ENCODE assay signal across 22 cellular contexts in the genomic region with DNA sequence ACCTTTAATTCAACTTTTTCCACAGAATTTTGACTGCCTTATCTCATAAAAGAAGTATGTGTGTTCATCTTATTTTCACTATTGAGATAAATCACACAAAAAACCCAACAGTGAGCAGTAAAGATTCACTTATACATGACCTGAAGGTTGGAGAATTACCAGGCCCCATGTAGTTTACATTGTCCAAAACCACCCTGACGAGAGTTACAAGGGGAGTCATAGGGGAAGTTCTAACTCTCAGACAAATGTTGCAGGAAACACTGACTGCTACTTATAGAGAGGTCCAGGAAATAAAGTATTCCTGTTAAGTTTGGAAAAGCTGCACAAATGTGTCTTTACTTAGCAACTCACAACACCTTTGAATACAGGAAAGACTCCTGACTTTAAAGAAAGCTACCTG. TPM values are rescaled to one million over a fixed set of nuclear protein-coding genes. Genes with fewer than 3 reads are reported as not detected.
DNase-seq lines count a peak whose midpoint lies in the region; ATAC-seq, FAIRE-seq and TF ChIP-seq lines count a peak whose summit lies in the region.
"Had no signal": no experiment of that assay in that cellular context is flagged by ENCODE, and none has a peak within 500 bp of the region (broad histone marks: within the 10 kb centered on the region; RNA-seq: fewer than 3 reads in every experiment).

No MANE protein-coding gene starts in this region.

- CTCF ChIA-PET in SK-N-SH (lab: Yijun Ruan, JAX), result interaction anchor here (0.9 to 3.6 kb wide), 4 partner anchors 13 to 178 kb away, joined by 3 to 14 read pairs (median 4); no protein-coding TSS in a partner anchor
- CTCF ChIA-PET in endothelial cell of umbilical vein (lab: Charles Lee), result interaction anchor here (0.9 to 4.2 kb wide), 5 partner anchors 18 to 179 kb away, joined by 3 to 20 read pairs (median 4); a partner anchor contains a TSS
- CTCF ChIA-PET in WTC11 (lab: Charles Lee), result no interaction called here

- intact Hi-C loops in endothelial cell of umbilical vein (cut with micrococcal nuclease), result loop anchor here (2.0 kb wide), 1 partner anchor 62 kb away; a partner anchor contains a TSS
- intact Hi-C loops in activated T-helper 2 cell treated with anti-CD3 and anti-CD28 coated beads, Interferon-gamma antibody, Interleukin-2, Interleukin-4, amounts not matched to agents 10 μg/mL and 5 μg/mL and 100 μg/mL, durations not matched to agents 14 hours and 24 hours and 36 hours (cut with micrococcal nuclease), result loop anchor here (2.0 kb wide), 1 partner anchor 50 kb away; no protein-coding TSS in a partner anchor

- BruUV-seq in endothelial cell of umbilical vein (replicated peaks; lab: Mats Ljungman, UMichigan), result no TSS peak

- peaks cover 42% of the 10 kb centered on the region for H3K4me1 ChIP-seq in ACC112 (ENCODE audit: control insufficient read depth, insufficient read depth, low read length, unreplicated experiment)
- H3K4me1 ChIP-seq in SK-N-SH (ENCODE audit: control insufficient read depth in 1 of 2, insufficient read depth in 2 of 2, low read depth in 1 of 2, low read length in 1 of 2), result peaks cover 7 to 24% of the 10 kb centered on the region in 2 experiments
- H3K4me1 ChIP-seq in endothelial cell of umbilical vein (ENCODE audit: control insufficient read depth, extremely low read depth, insufficient read depth, low read length), result peaks cover 23% of the 10 kb centered on the region
- H3K4me1 ChIP-seq in osteoblast (ENCODE audit: insufficient read depth, low read length), result peaks cover 33% of the 10 kb centered on the region

- ATAC-seq in WTC11, result no peak
- no peak for ATAC-seq in HG03457 (IDR thresholded peaks at IDR 0.05; ENCODE audit: unreplicated experiment)
- ATAC-seq: activated CD8-positive, alpha-beta T cell treated with anti-CD3 and anti-CD28 coated beads, Interleukin-2, amount 10 ng/mL, durations not matched to agents 7 days and 5 days; activated naive CD8-positive, alpha-beta T cell treated with anti-CD3 and anti-CD28 coated beads, Interleukin-2, amount 50 U/mL, for 24 hours; natural killer cell; stimulated activated naive B cell treated with anti-CD40 and anti-IgM and Interleukin-4, amounts not matched to agents 10 μg/mL and 1 μg/mL and 100 μg/mL, for 72 hours had no signal

- TF ChIP-seq POLR2A in endothelial cell of umbilical vein (IDR thresholded peaks at IDR 0.05; ENCODE audit: low read depth, low read length), result no peak

- H3K9ac ChIP-seq in SK-N-SH (no peak overlapping the region), endothelial cell of umbilical vein (replicated peaks; ENCODE audit: extremely low read depth, insufficient read depth, low read length) (peak overlapping the region; percentile 33)

- peak; percentile 70 for FAIRE-seq in endothelial cell of umbilical vein (lab: Jason Lieb, UNC)
- FAIRE-seq: HTR-8/SVneo had no signal

- H2AFZ ChIP-seq in ACC112 (ENCODE audit: low read length, unreplicated experiment), result peak overlapping the region; percentile 77
- H2AFZ ChIP-seq in SK-N-SH (ENCODE audit: low read depth), result 0 out of 2 replicates have a peak overlapping the region, but pooled peaks have one; percentile 12
- H2AFZ ChIP-seq in endothelial cell of umbilical vein (ENCODE audit: low read depth, low read length), result peak overlapping the region; percentile 67
- peak overlapping the region; percentile 5 for H2AFZ ChIP-seq in osteoblast (ENCODE audit: low read length)

- H3K9me2 ChIP-seq in SK-N-SH, result no peaks in the 10 kb centered on the region

- POLR2A ChIA-PET in SK-N-SH (lab: Yijun Ruan, JAX) (no interaction called here), endothelial cell of umbilical vein (lab: Charles Lee) (no interaction called here), WTC11 (lab: Charles Lee) (no interaction called here)

- H3K4me1 Mint-ChIP-seq in activated T-helper 2 cell treated with anti-CD3 and anti-CD28 coated beads, Interferon-gamma antibody, Interleukin-2, Interleukin-4, amounts not matched to agents 10 μg/mL and 5 μg/mL and 100 μg/mL, durations not matched to agents 14 hours and 24 hours and 36 hours (ENCODE audit: low read depth), result peaks cover 8% of the 10 kb centered on the region
- 0 out of 2 replicates have a peak, but pooled peaks cover 4% of the 10 kb centered on the region for H3K4me1 Mint-ChIP-seq in WTC11
- H3K4me1 Mint-ChIP-seq: activated naive CD8-positive, alpha-beta T cell treated with anti-CD3 and anti-CD28 coated beads, Interleukin-2, amount 50 U/mL, for 24 hours; central memory CD8-positive, alpha-beta T cell; natural killer cell; stimulated activated naive B cell treated with anti-CD40 and anti-IgM and Interleukin-4, amounts not matched to agents 10 μg/mL and 1 μg/mL and 100 μg/mL, for 72 hours had no signal

- no peaks in the 10 kb centered on the region for H3K36me3 Mint-ChIP-seq in activated T-helper 2 cell treated with anti-CD3 and anti-CD28 coated beads, Interferon-gamma antibody, Interleukin-2, Interleukin-4, amounts not matched to agents 10 μg/mL and 5 μg/mL and 100 μg/mL, durations not matched to agents 14 hours and 24 hours and 36 hours (ENCODE audit: low read depth)
- H3K36me3 Mint-ChIP-seq in WTC11, result no peaks in the 10 kb centered on the region
- H3K36me3 Mint-ChIP-seq: CD4-positive, CD25-positive, alpha-beta regulatory T cell; natural killer cell; stimulated activated naive B cell treated with anti-CD40 and anti-IgM and Interleukin-4, amounts not matched to agents 10 μg/mL and 1 μg/mL and 100 μg/mL, for 72 hours had no signal

- no peaks in the 10 kb centered on the region for H3K9me3 ChIP-seq in SK-N-SH
- no peaks in the 10 kb centered on the region for H3K9me3 ChIP-seq in endothelial cell of umbilical vein (replicated peaks; ENCODE audit: control insufficient read depth, insufficient read depth, low read length)
- no peaks in the 10 kb centered on the region for H3K9me3 ChIP-seq in osteoblast (ENCODE audit: low read depth, low read length)
- H3K9me3 ChIP-seq: upper lobe of right lung had no signal

- no peak overlapping the region for H3K4me3 Mint-ChIP-seq in activated T-helper 2 cell treated with anti-CD3 and anti-CD28 coated beads, Interferon-gamma antibody, Interleukin-2, Interleukin-4, amounts not matched to agents 10 μg/mL and 5 μg/mL and 100 μg/mL, durations not matched to agents 14 hours and 24 hours and 36 hours (ENCODE audit: low read depth)
- no peak overlapping the region for H3K4me3 Mint-ChIP-seq in WTC11
- H3K4me3 Mint-ChIP-seq: activated CD8-positive, alpha-beta T cell treated with anti-CD3 and anti-CD28 coated beads, Interleukin-2, amount 10 ng/mL, durations not matched to agents 7 days and 5 days; activated naive CD8-positive, alpha-beta T cell treated with anti-CD3 and anti-CD28 coated beads, Interleukin-2, amount 50 U/mL, for 24 hours; activated T-helper 1 cell treated with anti-CD3 and anti-CD28 coated beads, Interleukin-12 subunit alpha, Interleukin-12 subunit beta, Interleukin-2, Interleukin-4 antibody, amounts not matched to agents 30 ng/mL and 10 ng/mL and 1 ng/mL, durations not matched to agents 14 hours and 24 hours and 36 hours; CD4-positive, CD25-positive, alpha-beta regulatory T cell; central memory CD8-positive, alpha-beta T cell; natural killer cell; stimulated activated naive B cell treated with anti-CD40 and anti-IgM and Interleukin-4, amounts not matched to agents 10 μg/mL and 1 μg/mL and 100 μg/mL, for 72 hours had no signal

- WGBS in SK-N-SH (ENCODE audit: low lambda C conversion rate), result 63% methylated on average over 1 of the region's 1 CpG

- H3K79me2 ChIP-seq in ACC112 (ENCODE audit: control insufficient read depth, insufficient read depth, low read length, unreplicated experiment), result no peaks in the 10 kb centered on the region
- H3K79me2 ChIP-seq in SK-N-SH (ENCODE audit: insufficient read depth), result no peaks in the 10 kb centered on the region
- H3K79me2 ChIP-seq in endothelial cell of umbilical vein (ENCODE audit: control insufficient read depth, insufficient read depth, low read length), result no peaks in the 10 kb centered on the region
- H3K79me2 ChIP-seq in osteoblast (ENCODE audit: insufficient read depth, low read length), result no peaks in the 10 kb centered on the region

- peak overlapping the region; percentile 45; the same call in 1 of the 2 replicates for H3K4me3 ChIP-seq in ACC112 (ENCODE audit: low read depth, low read length)
- H3K4me3 ChIP-seq in SK-N-SH (ENCODE audit: low read depth in 2 of 2, low read length in 1 of 2), result no peak overlapping the region
- no peak overlapping the region for H3K4me3 ChIP-seq in endothelial cell of umbilical vein (replicated peaks in 1 of 3; ENCODE audit: insufficient read depth in 1 of 3, low read depth in 1 of 3, low read length in 3 of 3)
- H3K4me3 ChIP-seq in osteoblast (ENCODE audit: insufficient read depth, low read length), result no peak overlapping the region
- H3K4me3 ChIP-seq: upper lobe of right lung had no signal

- no peak for TF ChIP-seq CTCF in SK-N-SH (IDR thresholded peaks at IDR 0.05)
- no peak for TF ChIP-seq CTCF in endothelial cell of umbilical vein (IDR thresholded peaks at IDR 0.05; ENCODE audit: extremely low read depth in 1 of 2, insufficient read depth in 1 of 2, low read depth in 1 of 2, low read length in 2 of 2)
- TF ChIP-seq CTCF in osteoblast (IDR thresholded peaks at IDR 0.05; ENCODE audit: extremely low read depth, low read depth, low read length), result no peak
- no peak for TF ChIP-seq CTCF in WTC11 (IDR thresholded peaks at IDR 0.05)

- no peak for DNase-seq in SK-N-SH
- peak; percentile 68 for DNase-seq in endothelial cell of umbilical vein (ENCODE audit: low read depth, low spot score)
- no peak for DNase-seq in osteoblast (ENCODE audit: insufficient read length, low spot score, missing footprints)
- no peak for DNase-seq in activated T-helper 2 cell treated with anti-CD3 and anti-CD28 coated beads, Interferon-gamma antibody, Interleukin-2, Interleukin-4, amounts not matched to agents 10 μg/mL and 5 μg/mL and 100 μg/mL, durations not matched to agents 14 hours and 24 hours and 36 hours (ENCODE audit: low spot score)
- DNase-seq in ureter (ENCODE audit: low spot score), result no peak
- DNase-seq in WTC11 (ENCODE audit: low spot score), result no peak
- DNase-seq: ACHN; activated CD8-positive, alpha-beta T cell treated with anti-CD3 and anti-CD28 coated beads, Interleukin-2, amount 10 ng/mL, durations not matched to agents 7 days and 5 days; activated naive CD8-positive, alpha-beta T cell treated with anti-CD3 and anti-CD28 coated beads, Interleukin-2, amount 50 U/mL, for 24 hours; CD4-positive, CD25-positive, alpha-beta regulatory T cell; natural killer cell; NCI-H1436 treated with DMSO at 0.1 percent for 48 hours; stimulated activated CD4-positive, alpha-beta T cell treated with anti-CD3 and anti-CD28 coated beads, Interleukin-15, amount 100 ng/mL, for 24 hours; stimulated activated naive B cell treated with anti-CD40 and anti-IgM and Interleukin-4, amounts not matched to agents 10 μg/mL and 1 μg/mL and 100 μg/mL, for 72 hours; upper lobe of right lung had no signal

- TF ChIP-seq RAD21 in SK-N-SH (IDR thresholded peaks at IDR 0.05; ENCODE audit: low read length), result no peak

- no peaks in the 10 kb centered on the region for H3K9me1 ChIP-seq in endothelial cell of umbilical vein (replicated peaks; ENCODE audit: control insufficient read depth, extremely low read depth, insufficient read depth, low read length)

- H3K27ac ChIP-seq in ACC112 (ENCODE audit: low read depth, low read length) (peak overlapping the region; percentile 20), SK-N-SH (ENCODE audit: low read depth in 2 of 2, low read length in 1 of 2) (peak overlapping the region; percentile 71 to 76), endothelial cell of umbilical vein (ENCODE audit: insufficient read depth, low read depth, low read length) (peak overlapping the region; percentile 69), osteoblast (ENCODE audit: low read depth, low read length) (peak overlapping the region; percentile 81)
- H3K27ac ChIP-seq: upper lobe of right lung had no signal

- H3K4me2 ChIP-seq in SK-N-SH (peak overlapping the region; percentile 64), endothelial cell of umbilical vein (ENCODE audit: insufficient read depth, low read length) (peak overlapping the region; percentile 80), osteoblast (ENCODE audit: insufficient read depth, low read length) (no peak overlapping the region)

- TF ChIP-seq EP300 in SK-N-SH (IDR thresholded peaks at IDR 0.05; ENCODE audit: borderline replicate concordance in 1 of 2, low read depth in 1 of 2, low read length in 1 of 2), result no peak

- dilution Hi-C loops in endothelial cell of umbilical vein (cut with MboI; ENCODE audit: extremely low pct_ligation_motif_present, low sequenced_read_pairs), result no loop called here

- H3K36me3 ChIP-seq in ACC112 (ENCODE audit: insufficient read depth, low read length), result no peaks in the 10 kb centered on the region
- no peaks in the 10 kb centered on the region for H3K36me3 ChIP-seq in SK-N-SH (replicated peaks in 1 of 2; ENCODE audit: control insufficient read depth in 1 of 2, insufficient read depth in 2 of 2, low read length in 1 of 2)
- no peaks in the 10 kb centered on the region for H3K36me3 ChIP-seq in endothelial cell of umbilical vein (ENCODE audit: control insufficient read depth in 2 of 2, extremely low read depth in 1 of 2, insufficient read depth in 2 of 2, low read length in 2 of 2)
- no peaks in the 10 kb centered on the region for H3K36me3 ChIP-seq in osteoblast (ENCODE audit: insufficient read depth, low read length)
- H3K36me3 ChIP-seq: upper lobe of right lung had no signal

- H3K9me3 Mint-ChIP-seq in activated T-helper 2 cell treated with anti-CD3 and anti-CD28 coated beads, Interferon-gamma antibody, Interleukin-2, Interleukin-4, amounts not matched to agents 10 μg/mL and 5 μg/mL and 100 μg/mL, durations not matched to agents 14 hours and 24 hours and 36 hours, result no peaks in the 10 kb centered on the region
- no peaks in the 10 kb centered on the region for H3K9me3 Mint-ChIP-seq in WTC11
- H3K9me3 Mint-ChIP-seq: activated naive CD8-positive, alpha-beta T cell treated with anti-CD3 and anti-CD28 coated beads, Interleukin-2, amount 50 U/mL, for 24 hours; activated T-helper 1 cell treated with anti-CD3 and anti-CD28 coated beads, Interleukin-12 subunit alpha, Interleukin-12 subunit beta, Interleukin-2, Interleukin-4 antibody, amounts not matched to agents 30 ng/mL and 10 ng/mL and 1 ng/mL, durations not matched to agents 14 hours and 24 hours and 36 hours; CD4-positive, CD25-positive, alpha-beta regulatory T cell; central memory CD8-positive, alpha-beta T cell; natural killer cell; stimulated activated naive B cell treated with anti-CD40 and anti-IgM and Interleukin-4, amounts not matched to agents 10 μg/mL and 1 μg/mL and 100 μg/mL, for 72 hours had no signal

- H3K27me3 ChIP-seq in ACC112 (ENCODE audit: insufficient read depth, low read length) (no peaks in the 10 kb centered on the region), SK-N-SH (ENCODE audit: insufficient read depth) (no peaks in the 10 kb centered on the region), endothelial cell of umbilical vein (ENCODE audit: control insufficient read depth in 2 of 2, insufficient read depth in 2 of 2, low read length in 2 of 2) (no peaks in the 10 kb centered on the region), osteoblast (ENCODE audit: insufficient read depth, low read length) (no peaks in the 10 kb centered on the region)
- H3K27me3 ChIP-seq: upper lobe of right lung had no signal

- no peak overlapping the region for H3K27ac Mint-ChIP-seq in activated T-helper 2 cell treated with anti-CD3 and anti-CD28 coated beads, Interferon-gamma antibody, Interleukin-2, Interleukin-4, amounts not matched to agents 10 μg/mL and 5 μg/mL and 100 μg/mL, durations not matched to agents 14 hours and 24 hours and 36 hours
- H3K27ac Mint-ChIP-seq in WTC11, result no peak overlapping the region
- H3K27ac Mint-ChIP-seq: activated CD8-positive, alpha-beta T cell treated with anti-CD3 and anti-CD28 coated beads, Interleukin-2, amount 10 ng/mL, durations not matched to agents 7 days and 5 days; activated naive CD8-positive, alpha-beta T cell treated with anti-CD3 and anti-CD28 coated beads, Interleukin-2, amount 50 U/mL, for 24 hours; activated T-helper 1 cell treated with anti-CD3 and anti-CD28 coated beads, Interleukin-12 subunit alpha, Interleukin-12 subunit beta, Interleukin-2, Interleukin-4 antibody, amounts not matched to agents 30 ng/mL and 10 ng/mL and 1 ng/mL, durations not matched to agents 14 hours and 24 hours and 36 hours; CD4-positive, CD25-positive, alpha-beta regulatory T cell; natural killer cell; stimulated activated naive B cell treated with anti-CD40 and anti-IgM and Interleukin-4, amounts not matched to agents 10 μg/mL and 1 μg/mL and 100 μg/mL, for 72 hours had no signal

- H3K27me3 Mint-ChIP-seq in activated T-helper 2 cell treated with anti-CD3 and anti-CD28 coated beads, Interferon-gamma antibody, Interleukin-2, Interleukin-4, amounts not matched to agents 10 μg/mL and 5 μg/mL and 100 μg/mL, durations not matched to agents 14 hours and 24 hours and 36 hours (ENCODE audit: low read depth), result peaks cover 20% of the 10 kb centered on the region
- no peaks in the 10 kb centered on the region for H3K27me3 Mint-ChIP-seq in WTC11 (ENCODE audit: low read depth)
- H3K27me3 Mint-ChIP-seq: activated naive CD8-positive, alpha-beta T cell treated with anti-CD3 and anti-CD28 coated beads, Interleukin-2, amount 50 U/mL, for 24 hours; CD4-positive, CD25-positive, alpha-beta regulatory T cell; central memory CD8-positive, alpha-beta T cell; stimulated activated naive B cell treated with anti-CD40 and anti-IgM and Interleukin-4, amounts not matched to agents 10 μg/mL and 1 μg/mL and 100 μg/mL, for 72 hours had no signal

- peaks cover 22% of the 10 kb centered on the region for H3F3A ChIP-seq in SK-N-SH (replicated peaks; ENCODE audit: insufficient read depth)

- H4K20me1 ChIP-seq in SK-N-SH (ENCODE audit: insufficient read depth) (no peaks in the 10 kb centered on the region), endothelial cell of umbilical vein (replicated peaks; ENCODE audit: control insufficient read depth, extremely low read depth, insufficient read depth, low read length) (no peaks in the 10 kb centered on the region), osteoblast (ENCODE audit: insufficient read depth, low read length) (no peaks in the 10 kb centered on the region)

RNA-seq across cellular contexts. Expression of a gene that starts 14.1 kb away (rescaled TPM):
- 0.07 and 0.13 TPM in 2 replicates for polyA plus RNA-seq in SK-N-SH (2012; rRNA removed)
- polyA plus RNA-seq in SK-N-SH (2012; cell fraction: cytosol; rRNA removed), result 0.14 and 0.21 TPM in 2 replicates
- polyA plus RNA-seq in SK-N-SH (2012; cell fraction: nucleus; rRNA removed), result 0.23 and 0.63 TPM in 2 replicates
- not detected in 2 replicates for total RNA-seq in endothelial cell of umbilical vein
- 0.07 TPM in 1 of 2 replicates, not detected in the other for polyA plus RNA-seq in endothelial cell of umbilical vein
- 0.11 and 0.25 TPM in 2 replicates for polyA plus RNA-seq in endothelial cell of umbilical vein (2011; cell fraction: cytosol; rRNA removed)
- polyA plus RNA-seq in endothelial cell of umbilical vein (2011; cell fraction: nucleus; rRNA removed), result 0.18 and 0.32 TPM in 2 replicates
- polyA plus RNA-seq in endothelial cell of umbilical vein (2012), result 0.21 and 0.44 TPM in 2 replicates
- 1.00 TPM in 1 of 2 replicates, not detected in the other for polyA minus RNA-seq in endothelial cell of umbilical vein
- not detected for polyA minus RNA-seq in endothelial cell of umbilical vein (2011; cell fraction: cytosol; rRNA and poly(A)+ RNA removed)
- not detected in 2 replicates for polyA minus RNA-seq in endothelial cell of umbilical vein (2011; cell fraction: nucleus; rRNA and poly(A)+ RNA removed)
- 0.36 and 1.2 TPM in 2 replicates for total RNA-seq in osteoblast
- total RNA-seq in activated T-helper 2 cell treated with anti-CD3 and anti-CD28 coated beads, Interferon-gamma antibody, Interleukin-2, Interleukin-4, amounts not matched to agents 10 μg/mL and 5 μg/mL and 100 μg/mL, durations not matched to agents 14 hours and 24 hours and 36 hours, result not detected in 2 replicates
- 1.4 TPM for total RNA-seq in ureter
- not detected in 3 replicates for total RNA-seq in WTC11 (2021)
- total RNA-seq: activated CD8-positive, alpha-beta T cell treated with anti-CD3 and anti-CD28 coated beads, Interleukin-2, amount 10 ng/mL, durations not matched to agents 7 days and 5 days; activated T-helper 1 cell treated with anti-CD3 and anti-CD28 coated beads, Interleukin-12 subunit alpha, Interleukin-12 subunit beta, Interleukin-2, Interleukin-4 antibody, amounts not matched to agents 30 ng/mL and 10 ng/mL and 1 ng/mL, durations not matched to agents 14 hours and 24 hours and 36 hours; CD4-positive, CD25-positive, alpha-beta regulatory T cell; upper lobe of right lung had no signal

RNA-seq across cellular contexts. Expression of a gene that starts 22.2 kb away (rescaled TPM):
- polyA plus RNA-seq in SK-N-SH (2012; rRNA removed), result 1.8 and 3.1 TPM in 2 replicates
- 3.0 and 3.6 TPM in 2 replicates for polyA plus RNA-seq in SK-N-SH (2012; cell fraction: cytosol; rRNA removed)
- polyA plus RNA-seq in SK-N-SH (2012; cell fraction: nucleus; rRNA removed), result 0.66 and 2.2 TPM in 2 replicates
- total RNA-seq in endothelial cell of umbilical vein, result 1.1 and 2.0 TPM in 2 replicates
- 0.57 and 0.88 TPM in 2 replicates for polyA plus RNA-seq in endothelial cell of umbilical vein
- 0.92 and 0.96 TPM in 2 replicates for polyA plus RNA-seq in endothelial cell of umbilical vein (2011; cell fraction: cytosol; rRNA removed)
- polyA plus RNA-seq in endothelial cell of umbilical vein (2011; cell fraction: nucleus; rRNA removed), result 0.42 and 0.74 TPM in 2 replicates
- polyA plus RNA-seq in endothelial cell of umbilical vein (2012), result 2.2 and 3.4 TPM in 2 replicates
- polyA minus RNA-seq in endothelial cell of umbilical vein, result 2.0 TPM in 1 of 2 replicates, not detected in the other
- polyA minus RNA-seq in endothelial cell of umbilical vein (2011; cell fraction: cytosol; rRNA and poly(A)+ RNA removed), result 0.61 TPM
- 0.43 and 1.3 TPM in 2 replicates for polyA minus RNA-seq in endothelial cell of umbilical vein (2011; cell fraction: nucleus; rRNA and poly(A)+ RNA removed)
- 2.7 and 4.3 TPM in 2 replicates for total RNA-seq in osteoblast
- 0.94 and 2.9 TPM in 2 replicates for total RNA-seq in activated T-helper 2 cell treated with anti-CD3 and anti-CD28 coated beads, Interferon-gamma antibody, Interleukin-2, Interleukin-4, amounts not matched to agents 10 μg/mL and 5 μg/mL and 100 μg/mL, durations not matched to agents 14 hours and 24 hours and 36 hours
- 4.5 TPM for total RNA-seq in ureter
- 2.7 to 5.7 TPM (median 4.5 TPM) in 3 replicates for total RNA-seq in WTC11 (2021)

RNA-seq across cellular contexts. Expression of a gene that starts 48.8 kb away (rescaled TPM):
- polyA plus RNA-seq in SK-N-SH (2012; rRNA removed) (0.06 and 0.07 TPM in 2 replicates), endothelial cell of umbilical vein (0.16 and 0.28 TPM in 2 replicates)
- 0.07 and 0.08 TPM in 2 replicates for polyA plus RNA-seq in SK-N-SH (2012; cell fraction: cytosol; rRNA removed)
- polyA plus RNA-seq in SK-N-SH (2012; cell fraction: nucleus; rRNA removed), result 0.08 and 0.14 TPM in 2 replicates
- total RNA-seq in endothelial cell of umbilical vein (0.31 and 0.35 TPM in 2 replicates), osteoblast (0.29 and 0.36 TPM in 2 replicates), ureter (0.18 TPM), WTC11 (2021) (0.09 to 0.13 TPM (median 0.11 TPM) in 3 replicates)
- polyA plus RNA-seq in endothelial cell of umbilical vein (2011; cell fraction: cytosol; rRNA removed), result 0.09 and 0.10 TPM in 2 replicates
- 0.13 TPM in 1 of 2 replicates, not detected in the other for polyA plus RNA-seq in endothelial cell of umbilical vein (2011; cell fraction: nucleus; rRNA removed)
- polyA plus RNA-seq in endothelial cell of umbilical vein (2012), result 0.17 and 0.57 TPM in 2 replicates
- 0.08 and 0.17 TPM in 2 replicates for polyA minus RNA-seq in endothelial cell of umbilical vein
- polyA minus RNA-seq in endothelial cell of umbilical vein (2011; cell fraction: cytosol; rRNA and poly(A)+ RNA removed), result not detected
- polyA minus RNA-seq in endothelial cell of umbilical vein (2011; cell fraction: nucleus; rRNA and poly(A)+ RNA removed), result 0.19 and 0.24 TPM in 2 replicates
- total RNA-seq in activated T-helper 2 cell treated with anti-CD3 and anti-CD28 coated beads, Interferon-gamma antibody, Interleukin-2, Interleukin-4, amounts not matched to agents 10 μg/mL and 5 μg/mL and 100 μg/mL, durations not matched to agents 14 hours and 24 hours and 36 hours, result 0.11 and 0.14 TPM in 2 replicates
- total RNA-seq: renal cortical epithelial cell, RPMI7951 had no signal

Comparison
In these comparisons a context has a peak if more than half of its experiments do, and no peak if none do; other contexts are left out.
1. H2AFZ ChIP-seq: peak in every context shown above with its lines; median percentile 77 in ACC112; 67 in endothelial cell of umbilical vein; 12 in SK-N-SH; 5 in osteoblast.
2. H3K27ac ChIP-seq: peak in every context shown above with its lines; median percentile 81 in osteoblast; 74 in SK-N-SH; 69 in endothelial cell of umbilical vein; 20 in ACC112.